ENCODE assay signal across 8 cellular contexts in genomic region chr15:89068325-89068784, GRCh38. TPM values are rescaled to one million over a fixed set of nuclear protein-coding genes. Genes with fewer than 3 reads are reported as not detected.
DNase-seq lines count a peak whose midpoint lies in the region; ATAC-seq and TF ChIP-seq lines count a peak whose summit lies in the region.

No MANE protein-coding gene starts in this region.

- DNase-seq in SK-N-SH, result no peak
- peak; percentile 86 for DNase-seq in RWPE2 (ENCODE audit: low spot score)
- peak; percentile 83 to 99 for DNase-seq in cardiac fibroblast (ENCODE audit: low read depth in 2 of 2)
- DNase-seq in stimulated activated CD4-positive, alpha-beta T cell treated with anti-CD3 and anti-CD28 coated beads, TNF-alpha, amount 100 ng/mL, for 4 hours (ENCODE audit: low read depth in 3 of 3), result peak in 2 of 3 experiments; percentile 17 to 18
- DNase-seq in foreskin melanocyte, result no peak
- no peak for DNase-seq in esophagus muscularis mucosa (ENCODE audit: extremely low spot score)

- H3K4me1 ChIP-seq in SK-N-SH (ENCODE audit: control insufficient read depth in 1 of 2, insufficient read depth in 2 of 2, low read depth in 1 of 2, low read length in 1 of 2), result no peaks in the 10 kb centered on the region
- peaks cover 26% of the 10 kb centered on the region for H3K4me1 ChIP-seq in RWPE2 (ENCODE audit: insufficient read depth, poor library complexity, severe bottlenecking)
- no peaks in the 10 kb centered on the region for H3K4me1 ChIP-seq in esophagus muscularis mucosa

- H3K27me3 ChIP-seq in SK-N-SH (ENCODE audit: insufficient read depth), result no peaks in the 10 kb centered on the region
- H3K27me3 ChIP-seq in RWPE2 (ENCODE audit: insufficient read depth, poor library complexity, severe bottlenecking), result no peaks in the 10 kb centered on the region
- no peaks in the 10 kb centered on the region for H3K27me3 ChIP-seq in esophagus muscularis mucosa

- intact Hi-C loops in esophagus muscularis mucosa (cut with DNase I), result no loop called here

- CTCF ChIA-PET in SK-N-SH (lab: Yijun Ruan, JAX), result interaction anchor here (3.9 kb wide), 1 partner anchor 10 kb away, joined by 21 read pairs; no protein-coding TSS in a partner anchor

- H3K9ac ChIP-seq in SK-N-SH, result no peak overlapping the region

- no peaks in the 10 kb centered on the region for H3F3A ChIP-seq in SK-N-SH (replicated peaks; ENCODE audit: insufficient read depth)

- 0 out of 2 replicates have a peak, but pooled peaks cover 6% of the 10 kb centered on the region for H3K9me3 ChIP-seq in SK-N-SH
- H3K9me3 ChIP-seq in RWPE2 (ENCODE audit: severe bottlenecking), result peaks cover 5% of the 10 kb centered on the region
- H3K9me3 ChIP-seq in esophagus muscularis mucosa, result peaks cover 0 to 24% (median 19%) of the 10 kb centered on the region in 4 donors

- TF ChIP-seq RAD21 in SK-N-SH (IDR thresholded peaks at IDR 0.05; ENCODE audit: low read length), result no peak

- H3K4me3 ChIP-seq in SK-N-SH (ENCODE audit: low read depth in 2 of 2, low read length in 1 of 2) (no peak overlapping the region), RWPE2 (ENCODE audit: severe bottlenecking) (no peak overlapping the region), cardiac fibroblast (replicated peaks in 1 of 2; ENCODE audit: low read depth in 2 of 2, low read length in 2 of 2) (no peak overlapping the region), esophagus muscularis mucosa (no peak overlapping the region)

- POLR2A ChIA-PET in SK-N-SH (lab: Yijun Ruan, JAX), result interaction anchor here (1.1 kb wide), 1 partner anchor 19 kb away, joined by 3 read pairs; the partner anchor contains the start of gene ABHD2

- no peak overlapping the region for H2AFZ ChIP-seq in SK-N-SH (ENCODE audit: low read depth)

- H3K36me3 ChIP-seq in SK-N-SH (replicated peaks in 1 of 2; ENCODE audit: control insufficient read depth in 1 of 2, insufficient read depth in 2 of 2, low read length in 1 of 2) (no peaks in the 10 kb centered on the region), RWPE2 (ENCODE audit: low read depth) (no peaks in the 10 kb centered on the region), esophagus muscularis mucosa (no peaks in the 10 kb centered on the region)

- no peaks in the 10 kb centered on the region for H3K79me2 ChIP-seq in SK-N-SH (ENCODE audit: insufficient read depth)

- no peaks in the 10 kb centered on the region for H3K9me2 ChIP-seq in SK-N-SH

- no peak for TF ChIP-seq POLR2A in esophagus muscularis mucosa (IDR thresholded peaks at IDR 0.05; ENCODE audit: low read depth)

- TF ChIP-seq EP300 in SK-N-SH (IDR thresholded peaks at IDR 0.05; ENCODE audit: borderline replicate concordance in 1 of 2, low read depth in 1 of 2, low read length in 1 of 2) (no peak), esophagus muscularis mucosa (IDR thresholded peaks at IDR 0.05) (no peak)

- H3K4me2 ChIP-seq in SK-N-SH, result no peak overlapping the region

- TF ChIP-seq CTCF in SK-N-SH (IDR thresholded peaks at IDR 0.05) (no peak), RWPE2 (IDR thresholded peaks at IDR 0.05; ENCODE audit: poor library complexity, severe bottlenecking) (no peak), cardiac fibroblast (IDR thresholded peaks at IDR 0.05; ENCODE audit: low read depth, low read length) (no peak), esophagus muscularis mucosa (IDR thresholded peaks at IDR 0.05) (no peak)

- H3K27ac ChIP-seq in SK-N-SH (ENCODE audit: low read depth in 2 of 2, low read length in 1 of 2) (no peak overlapping the region), RWPE2 (ENCODE audit: poor library complexity, severe bottlenecking) (peak overlapping the region; percentile 50), esophagus muscularis mucosa (replicated peaks in 1 of 4) (no peak overlapping the region)

- 18% methylated on average over 2 of the region's 5 CpGs for WGBS in SK-N-SH (ENCODE audit: low lambda C conversion rate)
- 37% methylated on average over 5 of the region's 5 CpGs for WGBS in esophagus muscularis mucosa

- H4K20me1 ChIP-seq in SK-N-SH (ENCODE audit: insufficient read depth), result no peaks in the 10 kb centered on the region

- ATAC-seq in SK-N-SH treated with all-trans-retinoic acid at 6 μM for 48 hours (no peak), HG02970 (IDR thresholded peaks at IDR 0.05; ENCODE audit: low FRiP score, unreplicated experiment) (peak; percentile 63), RWPE2 (ENCODE audit: low read depth) (peak; percentile 78)

TF ChIP-seq in SK-N-SH, 30 proteins besides CTCF, POLR2A, EP300 and RAD21:
- TF ChIP-seq NFIC (IDR thresholded peaks at IDR 0.05; ENCODE audit: borderline replicate concordance) (0 out of 2 replicates have a peak, but pooled peaks have one; percentile 29), SIN3A (IDR thresholded peaks at IDR 0.05; ENCODE audit: borderline replicate concordance, low read depth, low read length) (no peak), TCF12 (IDR thresholded peaks at IDR 0.05) (peak; percentile 11; the same call in 1 of the 2 replicates)

TF ChIP-seq in SK-N-SH treated with all-trans-retinoic acid at 6 μM for 48 hours, 23 proteins besides CTCF, POLR2A, EP300 and RAD21 (continues in another document):
- no peak for TF ChIP-seq TCF4 (CRISPR knock-in tag; IDR thresholded peaks at IDR 0.05; ENCODE audit: borderline replicate concordance)
- no peak for TF ChIP-seq BACH2 (CRISPR knock-in tag; IDR thresholded peaks at IDR 0.05; ENCODE audit: borderline replicate concordance)
- TF ChIP-seq ZFP3 (CRISPR knock-in tag; IDR thresholded peaks at IDR 0.05), result no peak
- TF ChIP-seq, protein P1, sequence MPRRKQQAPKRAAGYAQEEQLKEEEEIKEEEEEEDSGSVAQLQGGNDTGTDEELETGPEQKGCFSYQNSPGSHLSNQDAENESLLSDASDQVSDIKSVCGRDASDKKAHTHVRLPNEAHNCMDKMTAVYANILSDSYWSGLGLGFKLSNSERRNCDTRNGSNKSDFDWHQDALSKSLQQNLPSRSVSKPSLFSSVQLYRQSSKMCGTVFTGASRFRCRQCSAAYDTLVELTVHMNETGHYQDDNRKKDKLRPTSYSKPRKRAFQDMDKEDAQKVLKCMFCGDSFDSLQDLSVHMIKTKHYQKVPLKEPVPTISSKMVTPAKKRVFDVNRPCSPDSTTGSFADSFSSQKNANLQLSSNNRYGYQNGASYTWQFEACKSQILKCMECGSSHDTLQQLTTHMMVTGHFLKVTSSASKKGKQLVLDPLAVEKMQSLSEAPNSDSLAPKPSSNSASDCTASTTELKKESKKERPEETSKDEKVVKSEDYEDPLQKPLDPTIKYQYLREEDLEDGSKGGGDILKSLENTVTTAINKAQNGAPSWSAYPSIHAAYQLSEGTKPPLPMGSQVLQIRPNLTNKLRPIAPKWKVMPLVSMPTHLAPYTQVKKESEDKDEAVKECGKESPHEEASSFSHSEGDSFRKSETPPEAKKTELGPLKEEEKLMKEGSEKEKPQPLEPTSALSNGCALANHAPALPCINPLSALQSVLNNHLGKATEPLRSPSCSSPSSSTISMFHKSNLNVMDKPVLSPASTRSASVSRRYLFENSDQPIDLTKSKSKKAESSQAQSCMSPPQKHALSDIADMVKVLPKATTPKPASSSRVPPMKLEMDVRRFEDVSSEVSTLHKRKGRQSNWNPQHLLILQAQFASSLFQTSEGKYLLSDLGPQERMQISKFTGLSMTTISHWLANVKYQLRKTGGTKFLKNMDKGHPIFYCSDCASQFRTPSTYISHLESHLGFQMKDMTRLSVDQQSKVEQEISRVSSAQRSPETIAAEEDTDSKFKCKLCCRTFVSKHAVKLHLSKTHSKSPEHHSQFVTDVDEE (CRISPR knock-in tag; IDR thresholded peaks at IDR 0.05), result no peak
- TF ChIP-seq, protein P2, sequence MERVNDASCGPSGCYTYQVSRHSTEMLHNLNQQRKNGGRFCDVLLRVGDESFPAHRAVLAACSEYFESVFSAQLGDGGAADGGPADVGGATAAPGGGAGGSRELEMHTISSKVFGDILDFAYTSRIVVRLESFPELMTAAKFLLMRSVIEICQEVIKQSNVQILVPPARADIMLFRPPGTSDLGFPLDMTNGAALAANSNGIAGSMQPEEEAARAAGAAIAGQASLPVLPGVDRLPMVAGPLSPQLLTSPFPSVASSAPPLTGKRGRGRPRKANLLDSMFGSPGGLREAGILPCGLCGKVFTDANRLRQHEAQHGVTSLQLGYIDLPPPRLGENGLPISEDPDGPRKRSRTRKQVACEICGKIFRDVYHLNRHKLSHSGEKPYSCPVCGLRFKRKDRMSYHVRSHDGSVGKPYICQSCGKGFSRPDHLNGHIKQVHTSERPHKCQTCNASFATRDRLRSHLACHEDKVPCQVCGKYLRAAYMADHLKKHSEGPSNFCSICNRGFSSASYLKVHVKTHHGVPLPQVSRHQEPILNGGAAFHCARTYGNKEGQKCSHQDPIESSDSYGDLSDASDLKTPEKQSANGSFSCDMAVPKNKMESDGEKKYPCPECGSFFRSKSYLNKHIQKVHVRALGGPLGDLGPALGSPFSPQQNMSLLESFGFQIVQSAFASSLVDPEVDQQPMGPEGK (CRISPR knock-in tag; IDR thresholded peaks at IDR 0.05; ENCODE audit: borderline replicate concordance), result no peak
- TF ChIP-seq RARB (CRISPR knock-in tag; IDR thresholded peaks at IDR 0.05), result no peak
- no peak for TF ChIP-seq PPARA (CRISPR knock-in tag; IDR thresholded peaks at IDR 0.05; ENCODE audit: borderline replicate concordance)
- no peak for TF ChIP-seq ESRRG (CRISPR knock-in tag; IDR thresholded peaks at IDR 0.05)
- no peak for TF ChIP-seq CSDC2 (CRISPR knock-in tag; IDR thresholded peaks at IDR 0.05)
- no peak for TF ChIP-seq SNAI2 (CRISPR knock-in tag; IDR thresholded peaks at IDR 0.05)
- no peak for TF ChIP-seq CREB5 (CRISPR knock-in tag; IDR thresholded peaks at IDR 0.05; ENCODE audit: low read depth)
- no peak for TF ChIP-seq ARNTL (CRISPR knock-in tag; IDR thresholded peaks at IDR 0.05; ENCODE audit: borderline replicate concordance, low read depth)
- no peak for TF ChIP-seq ZNF565 (CRISPR knock-in tag; conservative IDR thresholded peaks at IDR 0.05; ENCODE audit: low read depth)

RNA-seq across cellular contexts. Expression of gene ABHD2, which starts 19.9 kb away (rescaled TPM):
- polyA plus RNA-seq in SK-N-SH (2012; rRNA removed), result 19.2 and 25.7 TPM in 2 replicates
- polyA plus RNA-seq in SK-N-SH (2012; cell fraction: cytosol; rRNA removed), result 12.3 and 17.4 TPM in 2 replicates
- 15.6 and 19.9 TPM in 2 replicates for polyA plus RNA-seq in SK-N-SH (2012; cell fraction: nucleus; rRNA removed)
- 10 to 100 TPM; 49.8 to 82.3 (median 72.1) TPM for total RNA-seq in esophagus muscularis mucosa

Comparison
In these comparisons a context has a peak if more than half of its experiments do, and no peak if none do; other contexts are left out.
1. DNase-seq: peak in RWPE2 (single experiment), cardiac fibroblast (2 of 2) and stimulated activated CD4-positive, alpha-beta T cell treated with anti-CD3 and anti-CD28 coated beads, TNF-alpha, amount 100 ng/mL, for 4 hours (2 of 3); none in SK-N-SH (single experiment), foreskin melanocyte (single experiment) and esophagus muscularis mucosa (single experiment).